9 cellular contexts compared by ENCODE assay signal in genomic region chr12:48936379-48936979, GRCh38. TPM values are rescaled to one million over a fixed set of nuclear protein-coding genes. Genes with fewer than 3 reads are reported as not detected.
DNase-seq lines count a peak whose midpoint lies in the region; ATAC-seq and TF ChIP-seq lines count a peak whose summit lies in the region.
"Had no signal": no experiment of that assay in that cellular context is flagged by ENCODE, and none has a peak within 500 bp of the region (broad histone marks: within the 10 kb centered on the region; RNA-seq: fewer than 3 reads in every experiment).

No MANE protein-coding gene starts in this region.

- ATAC-seq in lung (ENCODE audit: insufficient read depth, low FRiP score) (peak; percentile 67), HG03460 (IDR thresholded peaks at IDR 0.05; ENCODE audit: unreplicated experiment) (no peak)

- DNase-seq in ACHN, result peak; percentile 80
- DNase-seq in GM13976 (ENCODE audit: low spot score), result peak; percentile 86
- DNase-seq in NCI-H69 (lab: John Stamatoyannopoulos, UW), result peak; percentile 72
- peak; percentile 64 to 78 for DNase-seq in activated CD4-positive, alpha-beta T cell treated with anti-CD3 and anti-CD28 coated beads, Interleukin-2, amount 50 U/mL, for 24 hours (ENCODE audit: low read depth in 1 of 2, low spot score in 1 of 2)
- DNase-seq in dedifferentiated amniotic fluid mesenchymal stem cell (ENCODE audit: extremely low spot score), result peak; percentile 74
- DNase-seq in lung (ENCODE audit: low spot score), result peak; percentile 64
- DNase-seq in stimulated activated CD8-positive, alpha-beta memory T cell treated with anti-CD3 and anti-CD28 coated beads, Interleukin-12 subunit alpha, Interleukin-12 subunit beta, amount 100 ng/mL, for 4 hours (ENCODE audit: low read depth), result peak; percentile 64

- H3K4me1 ChIP-seq in lung (ENCODE audit: control insufficient read depth in 2 of 2, insufficient read depth in 2 of 2, low read length in 2 of 2), result no peaks in the 10 kb centered on the region

- H3K36me3 ChIP-seq in lung (ENCODE audit: control insufficient read depth in 2 of 2, insufficient read depth in 2 of 2, low read length in 2 of 2), result peaks cover 14 to 47% of the 10 kb centered on the region in 2 donors

- TF ChIP-seq CTCF in GM13976 (IDR thresholded peaks at IDR 0.05; ENCODE audit: borderline replicate concordance, control extremely low read depth, extremely low read depth, insufficient read depth, missing control alignments) (peak; percentile 85), lung (IDR thresholded peaks at IDR 0.05; ENCODE audit: control extremely low read depth, extremely low read depth) (peak; percentile 47)

- H3K27me3 ChIP-seq in lung (ENCODE audit: control insufficient read depth, insufficient read depth), result no peaks in the 10 kb centered on the region

- no peak overlapping the region for H3K27ac ChIP-seq in lung (ENCODE audit: low read depth in 1 of 2, low read length in 1 of 2)

- in situ Hi-C loops in ACHN (cut with HindIII; ENCODE audit: low pct_ligation_motif_present, low pct_unique_long_range_greater_than_20kb, low sequenced_read_pairs) (no loop called here), GM13976 (cut with MboI; ENCODE audit: low sequenced_read_pairs, unreplicated experiment) (no loop called here)

- no peaks in the 10 kb centered on the region for H3K9me3 ChIP-seq in lung (ENCODE audit: control insufficient read depth in 2 of 2, insufficient read depth in 1 of 2, low read length in 1 of 2)

- H3K4me3 ChIP-seq in lung, result no peak overlapping the region

RNA-seq across cellular contexts. Expression of gene FKBP11, which starts 11.2 kb away (rescaled TPM):
- 10 to 100 TPM; 13.1 to 61.1 TPM for total RNA-seq in lung
- 10 to 100 TPM; 65.0 to 69.9 TPM for polyA plus RNA-seq in lung

RNA-seq across cellular contexts. Expression of gene ARF3, which starts 20.8 kb away (rescaled TPM):
- total RNA-seq in lung, result 100 to 1,000 TPM in 1 of 2 donors, 10 to 100 TPM in 1; 37.9 to 194 TPM
- 100 to 1,000 TPM; 104 to 118 TPM for polyA plus RNA-seq in lung

RNA-seq across cellular contexts. Expression of gene WNT10B, which starts 35.1 kb away (rescaled TPM):
- under 1 TPM in 1 of 2 donors, not detected in 1; 0.43 TPM for total RNA-seq in lung
- polyA plus RNA-seq in lung, result under 1 TPM; 0.24 to 0.35 TPM

RNA-seq across cellular contexts. Expression of gene WNT1, which starts 41.6 kb away (rescaled TPM):
- under 1 TPM; 0.15 to 0.20 TPM for total RNA-seq in lung
- under 1 TPM in 1 of 2 donors, not detected in 1; 0.09 TPM for polyA plus RNA-seq in lung
- total RNA-seq: temporal lobe had no signal
